In genomic region chr1:157773723-157774350, GRCh38 we compare ENCODE assay signal across 8 cellular contexts. TPM values are rescaled to one million over a fixed set of nuclear protein-coding genes. Genes with fewer than 3 reads are reported as not detected.
DNase-seq lines count a peak whose midpoint lies in the region; ATAC-seq, FAIRE-seq and TF ChIP-seq lines count a peak whose summit lies in the region.

No MANE protein-coding gene starts in this region.

- DNase-seq in GM12891 (ENCODE audit: insufficient read length, low spot score) (peak; percentile 7), NCI-H2029 (lab: John Stamatoyannopoulos, UW) (peak; percentile 4), left colon (peak; percentile 38 to 73), NCI-H510A (lab: John Stamatoyannopoulos, UW) (no peak), NCI-H1092 treated with DMSO at 0.1 percent for 48 hours (lab: John Stamatoyannopoulos, UW) (no peak), NCI-H446 treated with DMSO at 0.1 percent for 48 hours (lab: John Stamatoyannopoulos, UW) (no peak)
- no peak for DNase-seq in activated T-cell treated with anti-CD3 and anti-CD28 coated beads, Interleukin-2, amount 50 U/mL, for 48 hours

- ATAC-seq in GM21737 (IDR thresholded peaks at IDR 0.05; ENCODE audit: unreplicated experiment) = peak; percentile 39
- ATAC-seq in left colon = peak; percentile 90

- FAIRE-seq in GM12891 (lab: Jason Lieb, UNC) = no peak

- no peak for TF ChIP-seq POLR2A in GM12891 (IDR thresholded peaks at IDR 0.05; ENCODE audit: low read depth, low read length)

- intact Hi-C loops in left colon (cut with DNase I, micrococcal nuclease) = no loop called here

TF ChIP-seq in GM12891, 5 proteins besides CTCF, POLR2A, EP300 and RAD21:
- TF ChIP-seq SPI1 (IDR thresholded peaks at IDR 0.05; ENCODE audit: low read depth, low read length) (peak; percentile 81), PAX5 (IDR thresholded peaks at IDR 0.05; ENCODE audit: insufficient read depth, low read length, severe bottlenecking) (no peak)

RNA-seq across cellular contexts. Expression of gene FCRL2, which starts 3.1 kb away (rescaled TPM):
- polyA plus RNA-seq in GM12891 (2012; ENCODE audit: low read depth, missing spikeins) = 0.09 TPM
- 1 to 10 TPM; 1.1 to 1.2 TPM for total RNA-seq in left colon

RNA-seq across cellular contexts. Expression of gene FCRL1, which starts 46.1 kb away (rescaled TPM):
- polyA plus RNA-seq in GM12891 (2012; ENCODE audit: low read depth, missing spikeins) = not detected
- 1 to 10 TPM in 1 of 2 donors, under 1 TPM in 1; 0.61 to 1.5 TPM for total RNA-seq in left colon

Comparison
In these comparisons a context has a peak if more than half of its experiments do, and no peak if none do; other contexts are left out.
1. DNase-seq: peak in GM12891 (single experiment), NCI-H2029 (single experiment) and left colon (2 of 2); none in NCI-H510A (single experiment), NCI-H1092 treated with DMSO at 0.1 percent for 48 hours (single experiment), activated T-cell treated with anti-CD3 and anti-CD28 coated beads, Interleukin-2, amount 50 U/mL, for 48 hours (0 of 2) and NCI-H446 treated with DMSO at 0.1 percent for 48 hours (single experiment).